In the genomic region with DNA sequence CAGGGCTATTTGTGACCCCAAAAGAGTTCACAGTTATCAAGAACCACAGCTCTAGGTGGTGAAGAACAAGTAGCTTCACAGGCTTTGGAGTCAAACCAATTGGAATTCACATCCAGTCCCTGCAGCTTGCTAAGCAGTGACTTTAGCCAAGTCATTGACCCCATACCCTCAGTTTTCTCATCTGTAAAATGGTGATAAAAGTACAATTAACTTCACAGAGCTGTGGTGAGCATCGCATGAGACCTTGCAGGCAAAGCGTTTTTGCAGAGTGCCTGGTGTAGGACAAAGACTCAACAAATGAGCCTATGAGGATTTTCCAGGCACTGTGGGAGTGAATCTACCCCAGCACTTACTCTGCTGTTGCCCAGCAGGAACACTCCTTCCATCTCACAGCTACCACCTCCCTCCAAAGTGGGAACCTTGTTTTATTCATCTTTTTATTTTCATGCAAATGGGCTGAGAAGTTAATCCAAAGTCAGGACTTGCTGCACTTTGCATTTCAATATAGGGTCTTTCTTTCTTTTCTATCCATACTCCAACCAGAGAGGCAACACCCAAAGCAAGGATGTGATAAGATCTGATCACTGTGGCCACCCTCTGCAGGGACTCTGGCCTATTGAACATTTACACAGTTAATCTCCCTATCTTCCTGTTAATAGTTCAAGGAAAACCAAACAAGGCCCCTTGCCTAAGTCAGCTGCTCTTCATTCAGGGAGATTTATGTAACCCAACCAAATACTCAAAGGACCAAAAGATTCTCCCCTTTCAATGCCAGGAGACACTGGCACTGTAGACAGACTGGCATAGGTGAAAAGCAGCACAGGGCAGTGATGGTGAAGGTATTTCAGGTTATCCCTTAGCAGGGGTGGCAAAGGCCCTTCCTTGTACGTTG, we compare ENCODE assay signal across 12 cellular contexts.
"Had no signal": no experiment of that assay in that cellular context is flagged by ENCODE, and none has a peak within 500 bp of the region (broad histone marks: within the 10 kb centered on the region; RNA-seq: fewer than 3 reads in every experiment).

No MANE protein-coding gene starts in this region.

- H3K27me3 ChIP-seq: left lung, pancreas, stomach had no signal

- H3K9me3 ChIP-seq: left lung, pancreas, stomach had no signal

- DNase-seq: activated CD4-positive, alpha-beta T cell treated with anti-CD3 and anti-CD28 coated beads, Interleukin-2, amount 50 U/mL, for 1 hour; activated CD4-positive, CD25-positive, alpha-beta regulatory T cell; activated naive CD4-positive, alpha-beta T cell treated with anti-CD3 and anti-CD28 coated beads, Interleukin-2, amount 50 U/mL, for 16 hours; caudate nucleus; cortex of kidney; effector memory CD8-positive, alpha-beta T cell; islet precursor cell; left lung; nephron progenitor cell; pancreas; stomach; SW 1271 had no signal

- H3K27ac ChIP-seq: left lung, pancreas, stomach had no signal

- H3K4me3 ChIP-seq: left lung, pancreas, stomach had no signal

- ATAC-seq: effector memory CD8-positive, alpha-beta T cell; left lung; pancreas had no signal

- H3K4me1 ChIP-seq: left lung had no signal
